In genomic region chr22:31538815-31539214, GRCh38 we compare ENCODE assay signal across 15 cellular contexts. TPM values are rescaled to one million over a fixed set of nuclear protein-coding genes. Genes with fewer than 3 reads are reported as not detected.
DNase-seq lines count a peak whose midpoint lies in the region; ATAC-seq and TF ChIP-seq lines count a peak whose summit lies in the region.
"Had no signal": no experiment of that assay in that cellular context is flagged by ENCODE, and none has a peak within 500 bp of the region (broad histone marks: within the 10 kb centered on the region; RNA-seq: fewer than 3 reads in every experiment).

No MANE protein-coding gene starts in this region.

- peaks cover 0 to 30% (median 10%) of the 10 kb centered on the region in 3 experiments for H3K36me3 ChIP-seq in naive thymus-derived CD4-positive, alpha-beta T cell (ENCODE audit: control insufficient read depth in 2 of 3, insufficient read depth in 3 of 3, low read length in 3 of 3)
- H3K36me3 ChIP-seq: cardiac muscle cell, gastrocnemius medialis had no signal

- CTCF ChIA-PET in CD4-positive, alpha-beta T cell (lab: Charles Lee) = interaction anchor here (2.3 kb wide), 1 partner anchor 12 kb away, joined by 5 read pairs; no protein-coding TSS in a partner anchor
- CTCF ChIA-PET in activated CD8-positive, alpha-beta T cell treated with anti-CD3 and anti-CD28 coated beads, Interleukin-2, amount 10 ng/mL, durations not matched to agents 7 days and 5 days (lab: Charles Lee) = interaction anchor here (0.9 to 3.6 kb wide), 3 partner anchors 10 to 93 kb away, joined by 3 to 11 read pairs (median 5); no protein-coding TSS in a partner anchor
- CTCF ChIA-PET in naive thymus-derived CD4-positive, alpha-beta T cell (lab: Charles Lee) = interaction anchor here (0.7 to 1.0 kb wide), 3 partner anchors 46 to 279 kb away, joined by 3 read pairs; no protein-coding TSS in a partner anchor

- H3K27me3 ChIP-seq in CD4-positive, alpha-beta T cell (ENCODE audit: control insufficient read depth, insufficient read depth, low read length) = no peaks in the 10 kb centered on the region
- H3K27me3 ChIP-seq in naive thymus-derived CD4-positive, alpha-beta T cell (ENCODE audit: control insufficient read depth in 2 of 2, insufficient read depth in 2 of 2, low read length in 2 of 2) = no peaks in the 10 kb centered on the region
- H3K27me3 ChIP-seq: cardiac muscle cell, gastrocnemius medialis had no signal

- H3K36me3 Mint-ChIP-seq in CD4-positive, alpha-beta T cell (ENCODE audit: low read depth) = peaks cover 59% of the 10 kb centered on the region
- H3K36me3 Mint-ChIP-seq in activated CD8-positive, alpha-beta T cell treated with anti-CD3 and anti-CD28 coated beads, Interleukin-2, amount 10 ng/mL, durations not matched to agents 7 days and 5 days (ENCODE audit: low read depth) = peaks cover 40% of the 10 kb centered on the region
- peaks cover 8 to 28% (median 16%) of the 10 kb centered on the region in 5 donors for H3K36me3 Mint-ChIP-seq in naive thymus-derived CD4-positive, alpha-beta T cell

- no peak for DNase-seq in CD4-positive, alpha-beta T cell
- no peak for DNase-seq in activated CD8-positive, alpha-beta T cell treated with anti-CD3 and anti-CD28 coated beads, Interleukin-2, amount 10 ng/mL, durations not matched to agents 7 days and 5 days
- DNase-seq in naive thymus-derived CD4-positive, alpha-beta T cell = peak in 1 of 9 donors; percentile 51
- DNase-seq in HT-29 (ENCODE audit: low spot score) = no peak
- DNase-seq in KG1 (lab: John Stamatoyannopoulos, UW) = no peak
- DNase-seq: gastrocnemius medialis, mucosa of descending colon, NCI-H187 treated with DMSO at 0.1 percent for 48 hours, NCI-H774, RPMI8226 had no signal

- H3K27ac Mint-ChIP-seq in CD4-positive, alpha-beta T cell = peak overlapping the region; percentile 50
- peak overlapping the region; percentile 58 for H3K27ac Mint-ChIP-seq in activated CD8-positive, alpha-beta T cell treated with anti-CD3 and anti-CD28 coated beads, Interleukin-2, amount 10 ng/mL, durations not matched to agents 7 days and 5 days
- peak overlapping the region in 7 of 9 donors; percentile 1 to 89 (median 22) for H3K27ac Mint-ChIP-seq in naive thymus-derived CD4-positive, alpha-beta T cell

- H3K9me3 ChIP-seq in CD4-positive, alpha-beta T cell (ENCODE audit: control insufficient read depth, low read length) = no peaks in the 10 kb centered on the region
- H3K9me3 ChIP-seq in naive thymus-derived CD4-positive, alpha-beta T cell (ENCODE audit: control insufficient read depth in 2 of 3, low read length in 3 of 3) = no peaks in the 10 kb centered on the region
- H3K9me3 ChIP-seq: gastrocnemius medialis, mucosa of descending colon had no signal

- H3K27ac ChIP-seq in CD4-positive, alpha-beta T cell (ENCODE audit: low read depth, low read length) = no peak overlapping the region
- H3K27ac ChIP-seq in naive thymus-derived CD4-positive, alpha-beta T cell (ENCODE audit: low read depth, low read length) = no peak overlapping the region
- H3K27ac ChIP-seq: cardiac muscle cell, gastrocnemius medialis had no signal

- no peaks in the 10 kb centered on the region for H3K27me3 Mint-ChIP-seq in CD4-positive, alpha-beta T cell
- H3K27me3 Mint-ChIP-seq in activated CD8-positive, alpha-beta T cell treated with anti-CD3 and anti-CD28 coated beads, Interleukin-2, amount 10 ng/mL, durations not matched to agents 7 days and 5 days (ENCODE audit: low read depth) = no peaks in the 10 kb centered on the region
- no peaks in the 10 kb centered on the region for H3K27me3 Mint-ChIP-seq in naive thymus-derived CD4-positive, alpha-beta T cell

- H3K4me1 ChIP-seq in naive thymus-derived CD4-positive, alpha-beta T cell (ENCODE audit: control insufficient read depth in 2 of 2, insufficient read depth in 2 of 2, low read length in 2 of 2) = peaks cover 0 to 5% of the 10 kb centered on the region in 2 donors
- H3K4me1 ChIP-seq: gastrocnemius medialis had no signal

- intact Hi-C loops in CD4-positive, alpha-beta T cell (cut with DNase I, micrococcal nuclease) = no loop called here
- intact Hi-C loops in naive thymus-derived CD4-positive, alpha-beta T cell (cut with micrococcal nuclease) = loop anchor here (5.0 kb wide), 1 partner anchor 42 kb away; the partner anchor contains the start of gene SFI1 (in 2 of the 2)

- POLR2A ChIA-PET in CD4-positive, alpha-beta T cell (lab: Charles Lee) = interaction anchor here (1.2 kb wide), 1 partner anchor 48 kb away, joined by 3 read pairs; no protein-coding TSS in a partner anchor
- POLR2A ChIA-PET in activated CD8-positive, alpha-beta T cell treated with anti-CD3 and anti-CD28 coated beads, Interleukin-2, amount 10 ng/mL, durations not matched to agents 7 days and 5 days (lab: Charles Lee) = no interaction called here
- POLR2A ChIA-PET in naive thymus-derived CD4-positive, alpha-beta T cell (lab: Charles Lee) = interaction anchor here (1.1 kb wide), 1 partner anchor 246 kb away, joined by 3 read pairs; the partner anchor contains the start of gene PIK3IP1

- H3K9me3 Mint-ChIP-seq in CD4-positive, alpha-beta T cell = no peaks in the 10 kb centered on the region
- no peaks in the 10 kb centered on the region for H3K9me3 Mint-ChIP-seq in activated CD8-positive, alpha-beta T cell treated with anti-CD3 and anti-CD28 coated beads, Interleukin-2, amount 10 ng/mL, durations not matched to agents 7 days and 5 days (ENCODE audit: insufficient read depth)
- no peaks in the 10 kb centered on the region for H3K9me3 Mint-ChIP-seq in naive thymus-derived CD4-positive, alpha-beta T cell

- no peak overlapping the region for H3K4me3 ChIP-seq in naive thymus-derived CD4-positive, alpha-beta T cell (ENCODE audit: low read length)
- H3K4me3 ChIP-seq: cardiac muscle cell, gastrocnemius medialis, mucosa of descending colon had no signal

- H3K4me1 Mint-ChIP-seq in CD4-positive, alpha-beta T cell (ENCODE audit: low read depth) = peaks cover 22% of the 10 kb centered on the region
- peaks cover 25% of the 10 kb centered on the region for H3K4me1 Mint-ChIP-seq in activated CD8-positive, alpha-beta T cell treated with anti-CD3 and anti-CD28 coated beads, Interleukin-2, amount 10 ng/mL, durations not matched to agents 7 days and 5 days (ENCODE audit: low read depth)
- H3K4me1 Mint-ChIP-seq in naive thymus-derived CD4-positive, alpha-beta T cell = peaks cover 2 to 41% (median 16%) of the 10 kb centered on the region in 7 donors

- no peak for ATAC-seq in CD4-positive, alpha-beta T cell (ENCODE audit: poor library complexity)
- ATAC-seq in GM18498 (IDR thresholded peaks at IDR 0.05; ENCODE audit: unreplicated experiment) (peak; percentile 60), GM21447 (IDR thresholded peaks at IDR 0.05; ENCODE audit: unreplicated experiment) (no peak), GM19035 (IDR thresholded peaks at IDR 0.05; ENCODE audit: unreplicated experiment) (no peak)
- ATAC-seq in activated CD8-positive, alpha-beta T cell treated with anti-CD3 and anti-CD28 coated beads, Interleukin-2, amount 10 ng/mL, durations not matched to agents 7 days and 5 days = no peak
- no peak for ATAC-seq in naive thymus-derived CD4-positive, alpha-beta T cell
- ATAC-seq: gastrocnemius medialis, HCT116, mucosa of descending colon had no signal

- TF ChIP-seq CTCF in CD4-positive, alpha-beta T cell (IDR thresholded peaks at IDR 0.05) = no peak

- H3K4me3 Mint-ChIP-seq in CD4-positive, alpha-beta T cell = no peak overlapping the region
- H3K4me3 Mint-ChIP-seq in activated CD8-positive, alpha-beta T cell treated with anti-CD3 and anti-CD28 coated beads, Interleukin-2, amount 10 ng/mL, durations not matched to agents 7 days and 5 days = no peak overlapping the region
- peak overlapping the region in 1 of 10 donors; percentile 57 for H3K4me3 Mint-ChIP-seq in naive thymus-derived CD4-positive, alpha-beta T cell

RNA-seq across cellular contexts. Expression of gene SFI1, which starts 42.5 kb away (rescaled TPM):
- 100 to 1,000 TPM; 281 to 291 TPM for total RNA-seq in CD4-positive, alpha-beta T cell
- 100 to 1,000 TPM; 136 to 141 TPM for total RNA-seq in activated CD8-positive, alpha-beta T cell treated with anti-CD3 and anti-CD28 coated beads, Interleukin-2, amount 10 ng/mL, durations not matched to agents 7 days and 5 days
- 100 to 1,000 TPM; 196 to 359 (median 343) TPM for total RNA-seq in naive thymus-derived CD4-positive, alpha-beta T cell
- 10 to 100 TPM; 25.9 to 69.5 TPM for polyA plus RNA-seq in naive thymus-derived CD4-positive, alpha-beta T cell
- total RNA-seq in HT-29 (2014; rRNA removed; shearing (Covaris generic)) = 20.5 and 26.1 TPM in 2 replicates

RNA-seq across cellular contexts. Expression of gene EIF4ENIF1, which starts 49.2 kb away (rescaled TPM):
- total RNA-seq in CD4-positive, alpha-beta T cell = 10 to 100 TPM in 1 of 2 experiments, 1 to 10 TPM in 1; 9.4 to 10.6 TPM
- 10 to 100 TPM; 34.6 to 39.3 TPM for total RNA-seq in activated CD8-positive, alpha-beta T cell treated with anti-CD3 and anti-CD28 coated beads, Interleukin-2, amount 10 ng/mL, durations not matched to agents 7 days and 5 days
- 10 to 100 TPM; 26.3 to 46.5 (median 36.8) TPM for total RNA-seq in naive thymus-derived CD4-positive, alpha-beta T cell
- 10 to 100 TPM; 12.8 to 19.5 TPM for polyA plus RNA-seq in naive thymus-derived CD4-positive, alpha-beta T cell
- total RNA-seq in HT-29 (2014; rRNA removed; shearing (Covaris generic)) = 3.9 and 4.3 TPM in 2 replicates

Comparison
In these comparisons a context has a peak if more than half of its experiments do, and no peak if none do; other contexts are left out.
1. intact Hi-C loops: an anchor here in naive thymus-derived CD4-positive, alpha-beta T cell (5.0 kb wide); none called in CD4-positive, alpha-beta T cell.